Comparison of ENCODE assay signal across 26 cellular contexts in genomic region chr5:135702191-135702590, GRCh38.
DNase-seq lines count a peak whose midpoint lies in the region; ATAC-seq, FAIRE-seq and TF ChIP-seq lines count a peak whose summit lies in the region.
"Had no signal": no experiment of that assay in that cellular context is flagged by ENCODE, and none has a peak within 500 bp of the region (broad histone marks: within the 10 kb centered on the region; RNA-seq: fewer than 3 reads in every experiment).

No MANE protein-coding gene starts in this region.

- no peak overlapping the region for H3K4me3 Mint-ChIP-seq in endodermal cell
- no peak overlapping the region for H3K4me3 Mint-ChIP-seq in osteocyte (ENCODE audit: unreplicated experiment)
- H3K4me3 Mint-ChIP-seq: CD14-positive monocyte; CD4-positive, alpha-beta memory T cell; CD4-positive, CD25-positive, alpha-beta regulatory T cell; CD8-positive, alpha-beta memory T cell had no signal

- FAIRE-seq in H54 (lab: Jason Lieb, UNC), result no peak
- FAIRE-seq: A204.1, GM12878, GM12892, GM18507 had no signal

- no peak for TF ChIP-seq POLR2A in H54 (IDR thresholded peaks at IDR 0.05; ENCODE audit: low read depth, low read length)

- H3K9ac ChIP-seq in endodermal cell (ENCODE audit: extremely low read depth, low read length, poor library complexity, severe bottlenecking), result no peak overlapping the region
- H3K9ac ChIP-seq: BLaER1 had no signal

- no peak overlapping the region for H3K27ac Mint-ChIP-seq in endodermal cell
- no peak overlapping the region for H3K27ac Mint-ChIP-seq in osteocyte (ENCODE audit: unreplicated experiment)
- H3K27ac Mint-ChIP-seq: CD14-positive monocyte; CD4-positive, alpha-beta memory T cell; CD4-positive, CD25-positive, alpha-beta regulatory T cell; CD8-positive, alpha-beta memory T cell had no signal

- H3K36me3 ChIP-seq in endodermal cell (ENCODE audit: control insufficient read depth, insufficient read depth, low read length), result no peaks in the 10 kb centered on the region
- H3K36me3 ChIP-seq: BE2C, BLaER1 had no signal

- H3K36me3 Mint-ChIP-seq in endodermal cell (ENCODE audit: low read depth) (no peaks in the 10 kb centered on the region), osteocyte (ENCODE audit: unreplicated experiment) (no peaks in the 10 kb centered on the region)
- H3K36me3 Mint-ChIP-seq: CD14-positive monocyte; CD4-positive, alpha-beta memory T cell; CD4-positive, CD25-positive, alpha-beta regulatory T cell; CD8-positive, alpha-beta memory T cell had no signal

- H3K4me1 Mint-ChIP-seq in endodermal cell, result peaks cover 8% of the 10 kb centered on the region
- no peaks in the 10 kb centered on the region for H3K4me1 Mint-ChIP-seq in osteocyte (ENCODE audit: unreplicated experiment)
- H3K4me1 Mint-ChIP-seq: CD14-positive monocyte; CD4-positive, alpha-beta memory T cell; CD4-positive, CD25-positive, alpha-beta regulatory T cell; CD8-positive, alpha-beta memory T cell had no signal

- no peak for TF ChIP-seq CTCF in endodermal cell (conservative IDR thresholded peaks at IDR 0.05)
- no peak for TF ChIP-seq CTCF in osteocyte (IDR thresholded peaks at IDR 0.05)

- peaks cover 10% of the 10 kb centered on the region for H3K4me1 ChIP-seq in endodermal cell (ENCODE audit: control insufficient read depth, insufficient read depth, low read length)
- H3K4me1 ChIP-seq: BE2C, BLaER1 had no signal

- no peaks in the 10 kb centered on the region for H3K27me3 ChIP-seq in endodermal cell (ENCODE audit: control insufficient read depth, insufficient read depth, low read length, poor library complexity, severe bottlenecking)
- H3K27me3 ChIP-seq: BE2C, BLaER1 had no signal

- H3K4me3 ChIP-seq in endodermal cell (ENCODE audit: low read length), result no peak overlapping the region
- H3K4me3 ChIP-seq: BLaER1, GM12878 had no signal

- DNase-seq in endodermal cell, result peak; percentile 17
- peak; percentile 57 for DNase-seq in osteocyte (ENCODE audit: extremely low spot score, unreplicated experiment)
- no peak for DNase-seq in NCI-H2029 (lab: John Stamatoyannopoulos, UW)
- DNase-seq in H54 (ENCODE audit: insufficient read length, low spot score), result no peak
- DNase-seq: 8988T; ACHN; BE2C; C1 segment of cervical spinal cord; CD4-positive, alpha-beta memory T cell; CD4-positive, CD25-positive, alpha-beta regulatory T cell; CD8-positive, alpha-beta memory T cell; COR-L47; DMS 273 treated with DMSO at 0.1 percent for 48 hours; DMS153; DMS53; DMS79; DND-41; EL; GDM1 had no signal

- H3K9me3 Mint-ChIP-seq in endodermal cell, result no peaks in the 10 kb centered on the region
- H3K9me3 Mint-ChIP-seq in osteocyte (ENCODE audit: unreplicated experiment), result no peaks in the 10 kb centered on the region
- H3K9me3 Mint-ChIP-seq: CD14-positive monocyte; CD4-positive, CD25-positive, alpha-beta regulatory T cell; CD8-positive, alpha-beta memory T cell had no signal

- no peak overlapping the region for H3K27ac ChIP-seq in endodermal cell (ENCODE audit: low read depth, low read length)
- H3K27ac ChIP-seq: BLaER1 had no signal

- H3K27me3 Mint-ChIP-seq in endodermal cell (ENCODE audit: insufficient read depth) (peaks cover 8% of the 10 kb centered on the region), osteocyte (ENCODE audit: unreplicated experiment) (peaks cover 4% of the 10 kb centered on the region)
- H3K27me3 Mint-ChIP-seq: CD4-positive, alpha-beta memory T cell; CD4-positive, CD25-positive, alpha-beta regulatory T cell had no signal

- no peaks in the 10 kb centered on the region for H3K9me3 ChIP-seq in endodermal cell (ENCODE audit: control insufficient read depth, low read length)
- H3K9me3 ChIP-seq: BE2C, BLaER1 had no signal

- 94 to 96% methylated on average over 6 of the region's 6 CpGs for WGBS in endodermal cell (ENCODE audit: insufficient coverage in 1 of 2, insufficient read length in 1 of 2), 2 experiments

- no peak for ATAC-seq in GM19452 (IDR thresholded peaks at IDR 0.05; ENCODE audit: unreplicated experiment)
- ATAC-seq: GM12878 had no signal

Comparison
In these comparisons a context has a peak if more than half of its experiments do, and no peak if none do; other contexts are left out.
1. DNase-seq: peak in endodermal cell (single experiment) and osteocyte (single experiment); none in NCI-H2029 (single experiment) and H54 (single experiment).